In the genomic region with DNA sequence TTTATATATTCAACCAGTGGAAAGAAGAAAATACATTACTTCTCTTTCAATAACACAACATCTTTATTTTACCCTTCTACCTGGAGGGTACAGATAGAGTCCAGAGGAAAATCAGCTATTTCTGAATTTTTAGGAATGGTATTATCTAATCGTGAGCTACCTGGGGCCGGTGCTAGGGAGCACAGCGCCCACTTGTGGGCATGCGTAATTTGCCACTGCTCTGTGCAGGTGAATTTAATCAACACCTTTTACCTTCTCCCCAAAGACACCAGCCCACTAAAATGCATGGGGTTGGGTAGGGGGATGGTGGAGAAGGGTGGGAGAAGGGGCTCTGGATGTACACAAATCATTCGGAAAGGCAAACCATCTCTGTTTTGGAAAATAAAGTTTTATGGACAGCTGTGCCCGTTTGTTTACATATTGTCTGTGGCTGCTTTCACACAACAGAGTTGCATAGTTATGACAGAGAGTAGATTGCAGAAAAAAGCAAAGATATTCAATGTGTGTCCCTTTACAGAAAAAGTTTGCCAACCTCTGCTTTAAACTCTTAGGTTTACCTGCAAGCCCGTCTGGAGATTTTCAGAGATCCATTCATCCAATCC, we compare ENCODE assay signal across 8 cellular contexts. TPM values are rescaled to one million over a fixed set of nuclear protein-coding genes. Genes with fewer than 3 reads are reported as not detected.
DNase-seq lines count a peak whose midpoint lies in the region; ATAC-seq, FAIRE-seq and TF ChIP-seq lines count a peak whose summit lies in the region.

No MANE protein-coding gene starts in this region.

- H3K18ac ChIP-seq in trophoblast cell (ENCODE audit: low read length): no peak overlapping the region

- H3K9me3 ChIP-seq in astrocyte (ENCODE audit: insufficient read depth, low read depth, low read length): no peaks in the 10 kb centered on the region
- no peaks in the 10 kb centered on the region for H3K9me3 ChIP-seq in trophoblast cell (ENCODE audit: insufficient read depth, low read depth, low read length)

- H4K12ac ChIP-seq in trophoblast cell (ENCODE audit: low read depth, low read length): no peak overlapping the region

- ATAC-seq in GM18861 (IDR thresholded peaks at IDR 0.05; ENCODE audit: unreplicated experiment): peak; percentile 64
- ATAC-seq in HG03045 (IDR thresholded peaks at IDR 0.05; ENCODE audit: unreplicated experiment): no peak

- H2BK12ac ChIP-seq in trophoblast cell (ENCODE audit: low read length): no peak overlapping the region

- H3K9ac ChIP-seq in KMS-11: no peak overlapping the region
- H3K9ac ChIP-seq in astrocyte (ENCODE audit: low read length): no peak overlapping the region
- H3K9ac ChIP-seq in trophoblast cell (ENCODE audit: low read length): no peak overlapping the region

- H3K4me3 Mint-ChIP-seq in astrocyte (ENCODE audit: unreplicated experiment): no peak overlapping the region

- no peak for TF ChIP-seq POLR2A in lower leg skin (IDR thresholded peaks at IDR 0.05)

- no peak overlapping the region for H2BK5ac ChIP-seq in trophoblast cell (ENCODE audit: low read depth, low read length, poor library complexity)

- WGBS in trophoblast cell (ENCODE audit: extremely low coverage, insufficient coverage, insufficient read length): no CpG with 5 or more reads among the region's 7 CpGs
- WGBS in lower leg skin, 2 donors: 41 to 46% methylated on average over 7 of the region's 7 CpGs

- H2AK5ac ChIP-seq in trophoblast cell (ENCODE audit: low read length): no peak overlapping the region

- no peak overlapping the region for H3K23ac ChIP-seq in trophoblast cell (ENCODE audit: low read length)

- H3K14ac ChIP-seq in trophoblast cell (ENCODE audit: low read length): no peak overlapping the region

- no peak overlapping the region for H4K8ac ChIP-seq in trophoblast cell (ENCODE audit: low read depth, low read length)

- H3K9me3 Mint-ChIP-seq in astrocyte (ENCODE audit: unreplicated experiment): peaks cover 2% of the 10 kb centered on the region

- FAIRE-seq in astrocyte (lab: Jason Lieb, UNC): no peak

- 0 out of 2 replicates have a peak, but pooled peaks have one; percentile 27 for TF ChIP-seq CTCF in BJ (IDR thresholded peaks at IDR 0.05; ENCODE audit: insufficient read depth, low read depth, low read length)
- peak; percentile 98 for TF ChIP-seq CTCF in KMS-11 (conservative IDR thresholded peaks at IDR 0.05; ENCODE audit: low read depth, low read length)
- peak; percentile 56 for TF ChIP-seq CTCF in astrocyte (IDR thresholded peaks at IDR 0.05; ENCODE audit: insufficient read depth, low read depth, low read length)
- no peak for TF ChIP-seq CTCF in lower leg skin (IDR thresholded peaks at IDR 0.05)

- H3K4me2 ChIP-seq in KMS-11: no peak overlapping the region
- no peak overlapping the region for H3K4me2 ChIP-seq in astrocyte (ENCODE audit: low read length)
- H3K4me2 ChIP-seq in trophoblast cell (ENCODE audit: low read length): no peak overlapping the region

- intact Hi-C loops in lower leg skin (cut with DNase I; ENCODE audit: low total_unique reads): no loop called here

- H2BK120ac ChIP-seq in trophoblast cell (ENCODE audit: insufficient read depth, low read length, poor library complexity): no peak overlapping the region

- no peaks in the 10 kb centered on the region for H4K20me1 ChIP-seq in KMS-11 (ENCODE audit: insufficient read depth)
- H4K20me1 ChIP-seq in astrocyte (ENCODE audit: insufficient read depth, low read length): no peaks in the 10 kb centered on the region

- H3K4ac ChIP-seq in trophoblast cell (ENCODE audit: low read depth, low read length): no peak overlapping the region

- H3K79me2 ChIP-seq in KMS-11 (ENCODE audit: insufficient read depth, low read depth): no peaks in the 10 kb centered on the region
- no peaks in the 10 kb centered on the region for H3K79me2 ChIP-seq in astrocyte (ENCODE audit: insufficient read depth, low read length)
- H3K79me2 ChIP-seq in trophoblast cell (ENCODE audit: control insufficient read depth, insufficient read depth, low read length, poor library complexity): no peaks in the 10 kb centered on the region

- DNase-seq in BJ (ENCODE audit: low read depth) (no peak), astrocyte (ENCODE audit: low read depth) (no peak), trophoblast cell (peak; percentile 4 to 42), lower leg skin (ENCODE audit: low spot score in 2 of 2) (no peak), GM19240 (ENCODE audit: insufficient read length, low spot score) (no peak)

- no peaks in the 10 kb centered on the region for H3K36me3 Mint-ChIP-seq in astrocyte (ENCODE audit: low read depth, unreplicated experiment)

- no peaks in the 10 kb centered on the region for H3K27me3 ChIP-seq in BJ (ENCODE audit: control insufficient read depth, insufficient read depth, low read length)
- no peaks in the 10 kb centered on the region for H3K27me3 ChIP-seq in KMS-11 (ENCODE audit: insufficient read depth, low read depth)
- no peaks in the 10 kb centered on the region for H3K27me3 ChIP-seq in astrocyte (ENCODE audit: insufficient read depth, low read length)
- no peaks in the 10 kb centered on the region for H3K27me3 ChIP-seq in trophoblast cell (ENCODE audit: insufficient read depth, low read length)

- no peaks in the 10 kb centered on the region for H3K36me3 ChIP-seq in BJ (ENCODE audit: control insufficient read depth, insufficient read depth, low read length)
- H3K36me3 ChIP-seq in KMS-11 (ENCODE audit: insufficient read depth): no peaks in the 10 kb centered on the region
- no peaks in the 10 kb centered on the region for H3K36me3 ChIP-seq in astrocyte (ENCODE audit: insufficient read depth, low read length)
- H3K36me3 ChIP-seq in trophoblast cell (ENCODE audit: control insufficient read depth in 1 of 2, insufficient read depth in 2 of 2, low read length in 2 of 2): no peaks in the 10 kb centered on the region

- H3K4me3 ChIP-seq in BJ (ENCODE audit: low read depth, low read length): no peak overlapping the region
- no peak overlapping the region for H3K4me3 ChIP-seq in KMS-11 (IDR thresholded peaks at IDR 0.05; ENCODE audit: insufficient read depth, low read depth, low read length)
- H3K4me3 ChIP-seq in astrocyte (ENCODE audit: insufficient read depth, low read depth, low read length): no peak overlapping the region
- no peak overlapping the region for H3K4me3 ChIP-seq in trophoblast cell (ENCODE audit: low read depth, low read length)
- no peak overlapping the region for H3K4me3 ChIP-seq in lower leg skin (ENCODE audit: low read depth, poor library complexity, severe bottlenecking)

- H2AFZ ChIP-seq in KMS-11 (ENCODE audit: low read depth) (no peak overlapping the region), astrocyte (ENCODE audit: low read depth, low read length) (no peak overlapping the region), trophoblast cell (ENCODE audit: insufficient read depth, low read length, poor library complexity) (no peak overlapping the region)

- peaks cover 17% of the 10 kb centered on the region for H3K4me1 Mint-ChIP-seq in astrocyte (ENCODE audit: low read depth, unreplicated experiment)

- H3K4me1 ChIP-seq in KMS-11 (ENCODE audit: low read depth, poor library complexity, severe bottlenecking) (no peaks in the 10 kb centered on the region), astrocyte (ENCODE audit: insufficient read depth, low read length) (no peaks in the 10 kb centered on the region), trophoblast cell (ENCODE audit: control insufficient read depth in 1 of 2, insufficient read depth in 2 of 2, low read length in 2 of 2) (no peaks in the 10 kb centered on the region)

- H3K27me3 Mint-ChIP-seq in astrocyte (ENCODE audit: low read depth, unreplicated experiment): no peaks in the 10 kb centered on the region

- H4K91ac ChIP-seq in trophoblast cell (ENCODE audit: low read depth, low read length): no peak overlapping the region

- no peaks in the 10 kb centered on the region for H3K79me1 ChIP-seq in trophoblast cell (ENCODE audit: low read length)

- no peak overlapping the region for H3K27ac Mint-ChIP-seq in astrocyte (ENCODE audit: unreplicated experiment)

- CTCF ChIA-PET in BJ (lab: Yijun Ruan, JAX): no interaction called here

- POLR2A ChIA-PET in BJ (lab: Charles Lee): no interaction called here

- H3K27ac ChIP-seq in KMS-11 (no peak overlapping the region), astrocyte (ENCODE audit: low read depth, low read length) (no peak overlapping the region), trophoblast cell (ENCODE audit: low read depth, low read length) (no peak overlapping the region)

RNA-seq across cellular contexts. Expression of a gene that starts 51.5 kb away (rescaled TPM):
- 0.15 and 0.44 TPM in 2 replicates for polyA plus RNA-seq in BJ (2011; rRNA removed)
- 0.05 and 0.82 TPM in 2 replicates for polyA minus RNA-seq in BJ (2011; rRNA and poly(A)+ RNA removed)
- total RNA-seq in astrocyte (2.0 and 2.6 TPM in 2 replicates), lower leg skin (under 1 TPM in 1 of 4 donors, not detected in 3; 0.13 TPM)
- 0.11 and 0.19 TPM in 2 replicates for polyA plus RNA-seq in trophoblast cell (2013)

Comparison
In these comparisons a context has a peak if more than half of its experiments do, and no peak if none do; other contexts are left out.
1. DNase-seq: peak in trophoblast cell (2 of 2); none in BJ (single experiment), astrocyte (single experiment), lower leg skin (0 of 2) and GM19240 (single experiment).
2. CTCF ChIP-seq: peak in BJ (single experiment), KMS-11 (single experiment) and astrocyte (single experiment); none in lower leg skin (0 of 3).